ENCODE assay signal across 14 cellular contexts in genomic region chr6:169445661-169446581, GRCh38.
DNase-seq lines count a peak whose midpoint lies in the region; ATAC-seq and TF ChIP-seq lines count a peak whose summit lies in the region.
"Had no signal": no experiment of that assay in that cellular context is flagged by ENCODE, and none has a peak within 500 bp of the region (broad histone marks: within the 10 kb centered on the region; RNA-seq: fewer than 3 reads in every experiment).

No MANE protein-coding gene starts in this region.

- H3K27me3 ChIP-seq in RWPE2 (ENCODE audit: insufficient read depth, poor library complexity, severe bottlenecking): no peaks in the 10 kb centered on the region
- H3K27me3 ChIP-seq in heart right ventricle: no peaks in the 10 kb centered on the region
- no peaks in the 10 kb centered on the region for H3K27me3 ChIP-seq in mammary epithelial cell (ENCODE audit: insufficient read depth, low read length)
- H3K27me3 ChIP-seq: cardiac muscle cell, gastroesophageal sphincter, tibial nerve had no signal

- in situ Hi-C loops in mammary epithelial cell (cut with MboI; ENCODE audit: low sequenced_read_pairs in 2 of 2): no loop called here

- CTCF ChIA-PET in mammary epithelial cell (lab: Charles Lee; ENCODE audit: low non-redundant PET): no interaction called here

- intact Hi-C loops in heart right ventricle (cut with DNase I) (no loop called here), mammary epithelial cell (cut with micrococcal nuclease) (no loop called here)

- no peaks in the 10 kb centered on the region for H3K4me1 ChIP-seq in RWPE2 (ENCODE audit: insufficient read depth, poor library complexity, severe bottlenecking)
- H3K4me1 ChIP-seq in heart right ventricle: peaks cover 0 to 9% (median 0%) of the 10 kb centered on the region in 9 donors
- no peaks in the 10 kb centered on the region for H3K4me1 ChIP-seq in mammary epithelial cell (ENCODE audit: insufficient read depth, low read length)
- H3K4me1 ChIP-seq: psoas muscle had no signal

- dilution Hi-C loops in mammary epithelial cell (cut with HindIII; ENCODE audit: low sequenced_read_pairs): no loop called here

- no peak overlapping the region for H3K4me3 Mint-ChIP-seq in neural crest cell
- H3K4me3 Mint-ChIP-seq: activated naive CD8-positive, alpha-beta T cell had no signal

- BruUV-seq in mammary epithelial cell (replicated peaks; lab: Mats Ljungman, UMichigan): no TSS peak

- no peaks in the 10 kb centered on the region for H4K20me1 ChIP-seq in mammary epithelial cell (ENCODE audit: insufficient read depth, low read length)

- H3K9me3 ChIP-seq in RWPE2 (ENCODE audit: severe bottlenecking) (no peaks in the 10 kb centered on the region), heart right ventricle (no peaks in the 10 kb centered on the region), mammary epithelial cell (replicated peaks; ENCODE audit: insufficient read depth, low read length) (no peaks in the 10 kb centered on the region)
- H3K9me3 ChIP-seq: gastroesophageal sphincter, psoas muscle, tibial nerve had no signal

- H3K9me3 Mint-ChIP-seq in neural crest cell: no peaks in the 10 kb centered on the region

- no peak overlapping the region for H3K27ac ChIP-seq in RWPE2 (ENCODE audit: poor library complexity, severe bottlenecking)
- H3K27ac ChIP-seq in heart right ventricle: no peak overlapping the region
- H3K27ac ChIP-seq in mammary epithelial cell (ENCODE audit: insufficient read depth, low read depth, low read length): no peak overlapping the region
- H3K27ac ChIP-seq: cardiac muscle cell, gastroesophageal sphincter, psoas muscle, SK-N-MC, tibial nerve had no signal

- no peaks in the 10 kb centered on the region for H3K36me3 ChIP-seq in RWPE2 (ENCODE audit: low read depth)
- H3K36me3 ChIP-seq in heart right ventricle: no peaks in the 10 kb centered on the region
- H3K36me3 ChIP-seq in mammary epithelial cell (ENCODE audit: insufficient read depth, low read length): no peaks in the 10 kb centered on the region
- H3K36me3 ChIP-seq: cardiac muscle cell had no signal

- no peaks in the 10 kb centered on the region for H3K79me2 ChIP-seq in mammary epithelial cell (ENCODE audit: insufficient read depth, low read length)

- H3K27me3 Mint-ChIP-seq in neural crest cell (ENCODE audit: low read depth): no peaks in the 10 kb centered on the region

- H3K9ac ChIP-seq in mammary epithelial cell (ENCODE audit: insufficient read depth, low read length): no peak overlapping the region

- 86 to 88% methylated on average over 27 of the region's 27 CpGs for WGBS in heart right ventricle, 2 donors
- 90% methylated on average over 9 of the region's 27 CpGs for WGBS in mammary epithelial cell (ENCODE audit: low coverage, missing lambda C conversion rate)

- peak; percentile 23; the same call in 1 of the 3 replicates for ATAC-seq in RWPE2 (ENCODE audit: low read depth)
- ATAC-seq in GM19023 (IDR thresholded peaks at IDR 0.05; ENCODE audit: unreplicated experiment): no peak
- ATAC-seq in heart right ventricle: no peak
- ATAC-seq in HG02763 (IDR thresholded peaks at IDR 0.05; ENCODE audit: unreplicated experiment): no peak
- ATAC-seq: gastroesophageal sphincter, psoas muscle had no signal

- no peaks in the 10 kb centered on the region for H3K36me3 Mint-ChIP-seq in neural crest cell (ENCODE audit: low read depth)

- peaks cover 5% of the 10 kb centered on the region for H3K4me1 Mint-ChIP-seq in neural crest cell

- H3K4me3 ChIP-seq in RWPE2 (ENCODE audit: severe bottlenecking) (no peak overlapping the region), heart right ventricle (no peak overlapping the region), mammary epithelial cell (replicated peaks in 1 of 3; ENCODE audit: insufficient read depth in 1 of 3, low read depth in 2 of 3, low read length in 3 of 3) (no peak overlapping the region)
- H3K4me3 ChIP-seq: cardiac muscle cell, gastroesophageal sphincter, psoas muscle, SK-N-MC, tibial nerve had no signal

- TF ChIP-seq CTCF in RWPE2 (IDR thresholded peaks at IDR 0.05; ENCODE audit: poor library complexity, severe bottlenecking): no peak
- no peak for TF ChIP-seq CTCF in neural crest cell (conservative IDR thresholded peaks at IDR 0.05)
- TF ChIP-seq CTCF in heart right ventricle (IDR thresholded peaks at IDR 0.05): no peak
- no peak for TF ChIP-seq CTCF in mammary epithelial cell (conservative IDR thresholded peaks at IDR 0.05 in 1 of 2, IDR thresholded peaks at IDR 0.05 in 1 of 2; ENCODE audit: extremely low read depth in 1 of 2, insufficient read depth in 1 of 2, low read depth in 1 of 2, low read length in 2 of 2)

- no peak overlapping the region for H2AFZ ChIP-seq in mammary epithelial cell (ENCODE audit: low read depth, low read length)

- peak; percentile 83 for DNase-seq in DMS53 (lab: John Stamatoyannopoulos, UW)
- DNase-seq in NCI-H187 (lab: John Stamatoyannopoulos, UW): peak; percentile 43 to 51
- DNase-seq in RWPE2 (ENCODE audit: low spot score): no peak
- no peak for DNase-seq in neural crest cell (ENCODE audit: low read depth, low spot score)
- no peak for DNase-seq in heart right ventricle
- no peak for DNase-seq in mammary epithelial cell
- DNase-seq: psoas muscle had no signal

- peak overlapping the region; percentile 57 for H3K27ac Mint-ChIP-seq in neural crest cell (ENCODE audit: unreplicated experiment)
- H3K27ac Mint-ChIP-seq: activated naive CD8-positive, alpha-beta T cell had no signal

- H3K4me2 ChIP-seq in mammary epithelial cell (ENCODE audit: insufficient read depth, low read depth, low read length): no peak overlapping the region

Comparison
In these comparisons a context has a peak if more than half of its experiments do, and no peak if none do; other contexts are left out.
1. DNase-seq: peak in DMS53 (single experiment) and NCI-H187 (2 of 2); none in RWPE2 (single experiment), neural crest cell (single experiment), heart right ventricle (0 of 2) and mammary epithelial cell (single experiment).